Comparison of ENCODE assay signal across 19 cellular contexts in genomic region chr1:170548497-170548896, GRCh38. TPM values are rescaled to one million over a fixed set of nuclear protein-coding genes. Genes with fewer than 3 reads are reported as not detected.
DNase-seq lines count a peak whose midpoint lies in the region; ATAC-seq, FAIRE-seq and TF ChIP-seq lines count a peak whose summit lies in the region.
"Had no signal": no experiment of that assay in that cellular context is flagged by ENCODE, and none has a peak within 500 bp of the region (broad histone marks: within the 10 kb centered on the region; RNA-seq: fewer than 3 reads in every experiment).

No MANE protein-coding gene starts in this region.

- H4K8ac ChIP-seq in IMR-90 (ENCODE audit: low read depth in 2 of 2, low read length in 2 of 2), result no peak overlapping the region

- H3K9me3 ChIP-seq in IMR-90 (ENCODE audit: control insufficient read depth, insufficient read depth, low read length), result peaks cover 2% of the 10 kb centered on the region

- H2BK15ac ChIP-seq in IMR-90 (ENCODE audit: low read depth, low read length), result no peak overlapping the region

- TF ChIP-seq CTCF in IMR-90 (conservative IDR thresholded peaks at IDR 0.05; ENCODE audit: low read depth, low read length), result no peak
- TF ChIP-seq CTCF in osteocyte (IDR thresholded peaks at IDR 0.05), result no peak

- no peak overlapping the region for H3K9ac ChIP-seq in IMR-90 (ENCODE audit: low read depth, low read length)

- H2AFZ ChIP-seq in IMR-90 (replicated peaks; ENCODE audit: low read length, poor library complexity), result no peak overlapping the region

- H3K27ac Mint-ChIP-seq in activated naive CD4-positive, alpha-beta T cell treated with anti-CD3 and anti-CD28 coated beads, Interleukin-2, amount 50 U/mL, for 24 hours, result peak overlapping the region; percentile 72
- peak overlapping the region; percentile 67 for H3K27ac Mint-ChIP-seq in activated naive CD8-positive, alpha-beta T cell treated with anti-CD3 and anti-CD28 coated beads, Interleukin-2, amount 50 U/mL, for 24 hours
- H3K27ac Mint-ChIP-seq in osteocyte (ENCODE audit: unreplicated experiment), result peak overlapping the region; percentile 45

- peaks cover 15 to 33% of the 10 kb centered on the region in 2 experiments for H3K79me1 ChIP-seq in IMR-90 (ENCODE audit: low read depth in 1 of 2, low read length in 2 of 2)

- H2BK120ac ChIP-seq in IMR-90 (ENCODE audit: low read depth, low read length), result no peak overlapping the region

- dilution Hi-C loops in IMR-90 (cut with HindIII; ENCODE audit: low sequenced_read_pairs, unreplicated experiment), result no loop called here

- H2BK20ac ChIP-seq in IMR-90 (ENCODE audit: low read depth, low read length), result no peak overlapping the region

- peaks cover 49% of the 10 kb centered on the region for H3K36me3 Mint-ChIP-seq in activated naive CD4-positive, alpha-beta T cell treated with anti-CD3 and anti-CD28 coated beads, Interleukin-2, amount 50 U/mL, for 24 hours
- peaks cover 67% of the 10 kb centered on the region for H3K36me3 Mint-ChIP-seq in activated naive CD8-positive, alpha-beta T cell treated with anti-CD3 and anti-CD28 coated beads, Interleukin-2, amount 50 U/mL, for 24 hours (ENCODE audit: low read depth)
- peaks cover 76% of the 10 kb centered on the region for H3K36me3 Mint-ChIP-seq in osteocyte (ENCODE audit: unreplicated experiment)

- H3K4me3 Mint-ChIP-seq in activated naive CD4-positive, alpha-beta T cell treated with anti-CD3 and anti-CD28 coated beads, Interleukin-2, amount 50 U/mL, for 24 hours, result no peak overlapping the region
- no peak overlapping the region for H3K4me3 Mint-ChIP-seq in activated naive CD8-positive, alpha-beta T cell treated with anti-CD3 and anti-CD28 coated beads, Interleukin-2, amount 50 U/mL, for 24 hours
- no peak overlapping the region for H3K4me3 Mint-ChIP-seq in osteocyte (ENCODE audit: unreplicated experiment)

- DNase-seq in activated naive CD4-positive, alpha-beta T cell treated with anti-CD3 and anti-CD28 coated beads, Interleukin-2, amount 50 U/mL, for 16 hours, result no peak
- DNase-seq in IMR-90 (no peak), osteocyte (ENCODE audit: extremely low spot score, unreplicated experiment) (no peak), NOMO-1 treated with dmso at 0.1 percent for 144 hours (lab: John Stamatoyannopoulos, UW; ENCODE audit: unreplicated experiment) (no peak), GM12891 (ENCODE audit: insufficient read length, low spot score) (no peak), 8988T (no peak)
- no peak for DNase-seq in activated naive CD8-positive, alpha-beta T cell treated with anti-CD3 and anti-CD28 coated beads, Interleukin-2, amount 50 U/mL, for 24 hours
- DNase-seq: ACHN, C1 segment of cervical spinal cord, DND-41, HCEC 1CT, NCI-H1105, NCI-H2081, NCI-H748 treated with DMSO at 0.1 percent for 48 hours, OCI-M1, RPMI8226, SHP77 treated with DMSO at 0.1 percent for 48 hours had no signal

- FAIRE-seq in GM12891 (lab: Jason Lieb, UNC), result no peak
- FAIRE-seq: HTR-8/SVneo had no signal

- H2AK9ac ChIP-seq in IMR-90 (replicated peaks; ENCODE audit: low read depth, low read length, poor library complexity), result no peak overlapping the region

- peaks cover 4% of the 10 kb centered on the region for H3K4me1 ChIP-seq in IMR-90 (ENCODE audit: control insufficient read depth, insufficient read depth, low read length)

- in situ Hi-C loops in IMR-90 (cut with MboI; ENCODE audit: low sequenced_read_pairs), result no loop called here

- TF ChIP-seq POLR2A in IMR-90 (IDR thresholded peaks at IDR 0.05; ENCODE audit: low read depth, low read length) (no peak), GM12891 (IDR thresholded peaks at IDR 0.05; ENCODE audit: low read depth, low read length) (no peak)

- intact Hi-C loops in IMR-90 (cut with micrococcal nuclease), result loop anchor here (5.0 kb wide), 1 partner anchor 114 kb away; the partner anchor contains the start of gene PRRX1

- H3K4me2 ChIP-seq in IMR-90 (ENCODE audit: low read depth, low read length), result no peak overlapping the region

- no peak overlapping the region for H2BK5ac ChIP-seq in IMR-90 (ENCODE audit: low read depth, low read length, poor library complexity, severe bottlenecking)

- TF ChIP-seq RAD21 in IMR-90 (IDR thresholded peaks at IDR 0.05; ENCODE audit: low read length), result no peak

- H3K4me3 ChIP-seq in IMR-90 (ENCODE audit: insufficient read depth, low read depth, low read length), result no peak overlapping the region

- H3K23ac ChIP-seq in IMR-90 (ENCODE audit: low read depth, low read length), result no peak overlapping the region

- CTCF ChIA-PET in IMR-90 (lab: Yijun Ruan, JAX), result no interaction called here

- no peak overlapping the region for H3K14ac ChIP-seq in IMR-90 (replicated peaks; ENCODE audit: low read depth, low read length)

- POLR2A ChIA-PET in IMR-90 (lab: Charles Lee; ENCODE audit: unreplicated experiment), result interaction anchor here (0.5 kb wide), 1 partner anchor 9 kb away, joined by 5 read pairs; no protein-coding TSS in a partner anchor

- H3K56ac ChIP-seq in IMR-90 (ENCODE audit: extremely low read depth, insufficient read depth, low read length), result no peak overlapping the region

- H3K27me3 ChIP-seq in IMR-90 (ENCODE audit: control insufficient read depth, insufficient read depth, low read length), result no peaks in the 10 kb centered on the region

- H4K5ac ChIP-seq in IMR-90 (ENCODE audit: low read depth, low read length), result no peak overlapping the region

- no peaks in the 10 kb centered on the region for H3K27me3 Mint-ChIP-seq in activated naive CD4-positive, alpha-beta T cell treated with anti-CD3 and anti-CD28 coated beads, Interleukin-2, amount 50 U/mL, for 24 hours
- no peaks in the 10 kb centered on the region for H3K27me3 Mint-ChIP-seq in activated naive CD8-positive, alpha-beta T cell treated with anti-CD3 and anti-CD28 coated beads, Interleukin-2, amount 50 U/mL, for 24 hours
- no peaks in the 10 kb centered on the region for H3K27me3 Mint-ChIP-seq in osteocyte (ENCODE audit: unreplicated experiment)

- H3K18ac ChIP-seq in IMR-90 (ENCODE audit: low read depth, low read length), result no peak overlapping the region

- H3K9me1 ChIP-seq in IMR-90 (ENCODE audit: insufficient read depth, low read length), result 0 out of 2 replicates have a peak, but pooled peaks cover 3% of the 10 kb centered on the region

- H2AK5ac ChIP-seq in IMR-90 (ENCODE audit: low read depth, low read length), result no peak overlapping the region

- no TSS peak for BruUV-seq in IMR-90 (replicated peaks; lab: Mats Ljungman, UMichigan)

- no peaks in the 10 kb centered on the region for H4K20me1 ChIP-seq in IMR-90 (ENCODE audit: insufficient read depth, low read length)

- peaks cover 40% of the 10 kb centered on the region for H3K36me3 ChIP-seq in IMR-90 (ENCODE audit: control insufficient read depth, insufficient read depth, low read length)

- no peak overlapping the region for H3K27ac ChIP-seq in IMR-90 (ENCODE audit: insufficient read depth, low read length)

- no peaks in the 10 kb centered on the region for H3K9me3 Mint-ChIP-seq in activated naive CD4-positive, alpha-beta T cell treated with anti-CD3 and anti-CD28 coated beads, Interleukin-2, amount 50 U/mL, for 24 hours
- H3K9me3 Mint-ChIP-seq in activated naive CD8-positive, alpha-beta T cell treated with anti-CD3 and anti-CD28 coated beads, Interleukin-2, amount 50 U/mL, for 24 hours, result no peaks in the 10 kb centered on the region
- peaks cover 8% of the 10 kb centered on the region for H3K9me3 Mint-ChIP-seq in osteocyte (ENCODE audit: unreplicated experiment)

- no peak overlapping the region for H3K4ac ChIP-seq in IMR-90 (ENCODE audit: low read depth, low read length)

- H3K4me1 Mint-ChIP-seq in activated naive CD4-positive, alpha-beta T cell treated with anti-CD3 and anti-CD28 coated beads, Interleukin-2, amount 50 U/mL, for 24 hours, result peaks cover 8% of the 10 kb centered on the region
- no peaks in the 10 kb centered on the region for H3K4me1 Mint-ChIP-seq in activated naive CD8-positive, alpha-beta T cell treated with anti-CD3 and anti-CD28 coated beads, Interleukin-2, amount 50 U/mL, for 24 hours
- peaks cover 22% of the 10 kb centered on the region for H3K4me1 Mint-ChIP-seq in osteocyte (ENCODE audit: unreplicated experiment)

- no peak overlapping the region for H4K91ac ChIP-seq in IMR-90 (ENCODE audit: insufficient read depth, low read depth, low read length)

- no peak for ATAC-seq in IMR-90 (ENCODE audit: low read depth)
- ATAC-seq in activated naive CD8-positive, alpha-beta T cell treated with anti-CD3 and anti-CD28 coated beads, Interleukin-2, amount 50 U/mL, for 24 hours, result no peak

TF ChIP-seq in IMR-90, 13 proteins besides CTCF, POLR2A, EP300 and RAD21 (continues in another document):
- no peak for TF ChIP-seq ELK1 (IDR thresholded peaks at IDR 0.05; ENCODE audit: borderline replicate concordance, low read depth, low read length)
- no peak for TF ChIP-seq MXI1 (IDR thresholded peaks at IDR 0.05; ENCODE audit: borderline replicate concordance, low read depth, low read length)
- no peak for TF ChIP-seq SMC3 (IDR thresholded peaks at IDR 0.05; ENCODE audit: low read depth, low read length)

TF ChIP-seq in GM12891, 5 proteins besides CTCF, POLR2A, EP300 and RAD21:
- TF ChIP-seq POLR2AphosphoS5 (IDR thresholded peaks at IDR 0.05; ENCODE audit: low read depth, low read length) (no peak), PAX5 (IDR thresholded peaks at IDR 0.05; ENCODE audit: insufficient read depth, low read length, severe bottlenecking) (no peak), TAF1 (IDR thresholded peaks at IDR 0.05; ENCODE audit: low read depth, low read length) (no peak)

RNA-seq across cellular contexts. Expression of gene GORAB, which starts 16.5 kb away (rescaled TPM):
- total RNA-seq in IMR-90 (2012; rRNA removed) (11.3 and 17.2 TPM in 2 replicates), osteocyte (20.8 and 22.2 TPM in 2 replicates)
- polyA plus RNA-seq in IMR-90 (2012; rRNA removed), result 11.0 and 14.0 TPM in 2 replicates
- polyA plus RNA-seq in IMR-90 (2012; cell fraction: cytosol; rRNA removed), result 1.2 and 1.7 TPM in 2 replicates
- 4.9 and 81.0 TPM in 2 replicates for polyA plus RNA-seq in IMR-90 (2012; cell fraction: nucleus; rRNA removed; ENCODE audit: low replicate concordance)
- 5.0 TPM for polyA plus RNA-seq in GM12891 (2012; ENCODE audit: low read depth, missing spikeins)
